In the genomic region with DNA sequence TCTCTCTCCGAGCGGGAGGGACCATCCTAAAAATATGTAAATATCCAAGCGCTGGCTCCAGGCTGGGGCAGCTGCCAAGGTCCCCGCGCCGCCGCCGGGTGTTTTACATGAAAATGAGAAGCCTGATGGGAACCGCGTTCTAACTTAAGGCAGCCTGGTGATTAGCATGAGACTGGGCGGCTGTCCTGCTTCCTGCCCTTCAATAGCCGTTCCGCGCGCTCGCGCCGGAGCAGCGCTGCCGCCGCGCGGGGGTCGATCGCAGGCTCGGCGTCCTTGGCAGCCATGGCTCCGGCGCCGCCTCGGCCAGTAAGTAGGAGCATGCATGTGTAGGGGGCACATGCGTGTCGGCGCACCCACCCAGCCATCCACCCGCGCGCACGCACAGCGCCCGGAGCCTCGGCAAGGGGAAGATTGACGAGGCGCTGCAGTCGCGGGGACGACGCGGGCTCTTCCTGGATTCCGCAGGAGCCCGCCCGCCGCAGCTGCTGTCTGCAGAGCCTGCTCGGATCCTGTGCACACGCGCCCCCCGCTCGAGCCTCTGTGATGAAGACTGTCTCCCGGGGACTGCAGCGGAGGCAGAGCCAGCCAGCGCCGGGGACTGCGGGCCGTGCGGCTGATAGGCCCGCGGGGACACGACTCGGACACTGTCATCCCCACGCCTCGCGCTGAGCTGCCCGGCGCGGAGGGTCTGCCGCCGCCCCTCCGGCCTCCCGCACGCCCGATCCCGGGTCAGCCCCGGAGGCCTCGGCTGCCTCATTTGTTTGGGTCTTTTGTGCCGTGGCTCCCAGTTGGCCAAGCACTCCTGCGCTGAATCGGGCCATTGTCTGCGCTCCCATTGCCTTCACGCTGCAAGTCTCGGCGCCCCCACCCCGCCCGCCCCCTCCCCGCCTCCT, we compare ENCODE assay signal across 9 cellular contexts. TPM values are rescaled to one million over a fixed set of nuclear protein-coding genes. Genes with fewer than 3 reads are reported as not detected.
DNase-seq lines count a peak whose midpoint lies in the region; ATAC-seq, FAIRE-seq and TF ChIP-seq lines count a peak whose summit lies in the region.
"Had no signal": no experiment of that assay in that cellular context is flagged by ENCODE, and none has a peak within 500 bp of the region (broad histone marks: within the 10 kb centered on the region; RNA-seq: fewer than 3 reads in every experiment).

No MANE protein-coding gene starts in this region.

- FAIRE-seq in frontal cortex (lab: Jason Lieb, UNC) = no peak

- no peaks in the 10 kb centered on the region for H3K4me1 ChIP-seq in CD4-positive, alpha-beta memory T cell (ENCODE audit: insufficient read depth, low read length)

- no peaks in the 10 kb centered on the region for H3F3A ChIP-seq in neural cell (ENCODE audit: insufficient read depth, low read length, poor library complexity, severe bottlenecking)

- H3K4me3 ChIP-seq in AG10803 (ENCODE audit: low read length) (peak overlapping the region; percentile 29), neural cell (ENCODE audit: low read length) (peak overlapping the region; percentile 92)
- no peak overlapping the region for H3K4me3 ChIP-seq in CD4-positive, alpha-beta memory T cell (ENCODE audit: low read length in 2 of 2)

- H3K9me2 ChIP-seq in neural cell (ENCODE audit: insufficient read depth, low read length) = no peaks in the 10 kb centered on the region

- peak overlapping the region; percentile 38 for H3K4me2 ChIP-seq in neural cell (ENCODE audit: low read length)

- H3K27me3 ChIP-seq in neural cell (ENCODE audit: insufficient read depth, low read depth, low read length) = no peaks in the 10 kb centered on the region
- H3K27me3 ChIP-seq in CD4-positive, alpha-beta memory T cell (ENCODE audit: insufficient read depth, low read length) = peaks cover 16% of the 10 kb centered on the region

- DNase-seq in AG10803 (ENCODE audit: low read depth) (peak; percentile 8), HPDE6-E6E7 (ENCODE audit: extremely low spot score) (peak; percentile 12), frontal cortex (ENCODE audit: low spot score in 2 of 2) (peak; percentile 65 to 85)
- peak; percentile 4 to 5 for DNase-seq in activated CD4-positive, alpha-beta T cell treated with anti-CD3 and anti-CD28 coated beads, Interleukin-2, amount 50 U/mL, for 48 hours
- DNase-seq in CD4-positive, alpha-beta memory T cell = no peak

- POLR2A ChIA-PET in CD4-positive, alpha-beta memory T cell (lab: Charles Lee; ENCODE audit: partially characterized antibody) = no interaction called here

- no peaks in the 10 kb centered on the region for H3K36me3 Mint-ChIP-seq in CD4-positive, alpha-beta memory T cell

- H3K9ac ChIP-seq in neural cell (ENCODE audit: low read length) = peak overlapping the region; percentile 97

- no peak for TF ChIP-seq RAD21 in neural cell (conservative IDR thresholded peaks at IDR 0.05)

- H3K9me3 Mint-ChIP-seq in CD4-positive, alpha-beta memory T cell = peaks cover 0 to 6% (median 1%) of the 10 kb centered on the region in 8 donors

- no peak overlapping the region for H3K27ac Mint-ChIP-seq in CD4-positive, alpha-beta memory T cell

- intact Hi-C loops in CD4-positive, alpha-beta memory T cell (cut with micrococcal nuclease) = no loop called here

- ATAC-seq in HG02840 (IDR thresholded peaks at IDR 0.05; ENCODE audit: low FRiP score, unreplicated experiment) = no peak
- no peak for ATAC-seq in HG02852 (IDR thresholded peaks at IDR 0.05; ENCODE audit: unreplicated experiment)

- H3K36me3 ChIP-seq in neural cell (ENCODE audit: insufficient read depth, low read length) = no peaks in the 10 kb centered on the region
- no peaks in the 10 kb centered on the region for H3K36me3 ChIP-seq in CD4-positive, alpha-beta memory T cell (ENCODE audit: insufficient read depth, low read length)

- H3K79me2 ChIP-seq in neural cell (replicated peaks; ENCODE audit: insufficient read depth, low read length) = peaks cover 45% of the 10 kb centered on the region

- H3K27me3 Mint-ChIP-seq in CD4-positive, alpha-beta memory T cell = peaks cover 37 to 39% of the 10 kb centered on the region in 2 donors

- H3K4me1 Mint-ChIP-seq in CD4-positive, alpha-beta memory T cell = peaks cover 2 to 7% (median 4%) of the 10 kb centered on the region in 4 donors

- H3K9me3 ChIP-seq in neural cell (ENCODE audit: low read length) = no peaks in the 10 kb centered on the region
- no peaks in the 10 kb centered on the region for H3K9me3 ChIP-seq in CD4-positive, alpha-beta memory T cell (ENCODE audit: control insufficient read depth in 1 of 2, low read length in 2 of 2)

- no peak for TF ChIP-seq CTCF in AG10803 (conservative IDR thresholded peaks at IDR 0.05; ENCODE audit: low read length)
- TF ChIP-seq CTCF in neural cell (IDR thresholded peaks at IDR 0.05; ENCODE audit: poor library complexity, severe bottlenecking) = no peak

- no peaks in the 10 kb centered on the region for H4K20me1 ChIP-seq in neural cell (ENCODE audit: insufficient read depth)

- H2AFZ ChIP-seq in neural cell (ENCODE audit: low read depth, low read length) = peak overlapping the region; percentile 46

- TF ChIP-seq EP300 in neural cell (conservative IDR thresholded peaks at IDR 0.05; ENCODE audit: poor library complexity, severe bottlenecking) = no peak

- peak overlapping the region in 2 of 8 donors; percentile 19 to 51 for H3K4me3 Mint-ChIP-seq in CD4-positive, alpha-beta memory T cell

- CTCF ChIA-PET in CD4-positive, alpha-beta memory T cell (lab: Charles Lee; ENCODE audit: partially characterized antibody) = no interaction called here

- peak overlapping the region; percentile 93 for H3K27ac ChIP-seq in neural cell (ENCODE audit: low read length)
- no peak overlapping the region for H3K27ac ChIP-seq in CD4-positive, alpha-beta memory T cell (ENCODE audit: low read depth, low read length)
- H3K27ac ChIP-seq: epithelial cell of prostate had no signal

TF ChIP-seq in neural cell, 6 proteins besides CTCF, POLR2A, EP300 and RAD21:
- TF ChIP-seq TAF1 (IDR thresholded peaks at IDR 0.05; ENCODE audit: low read depth) (peak; percentile 5), MXI1 (conservative IDR thresholded peaks at IDR 0.05; ENCODE audit: poor library complexity, severe bottlenecking) (peak; percentile 83), SMC3 (conservative IDR thresholded peaks at IDR 0.05; ENCODE audit: poor library complexity) (no peak), POLR2AphosphoS5 (IDR thresholded peaks at IDR 0.05) (peak; percentile 50), EZH2 (IDR thresholded peaks at IDR 0.05; ENCODE audit: borderline replicate concordance, insufficient read depth, low read length, poor library complexity, severe bottlenecking) (no peak)
- TF ChIP-seq, protein P1, sequence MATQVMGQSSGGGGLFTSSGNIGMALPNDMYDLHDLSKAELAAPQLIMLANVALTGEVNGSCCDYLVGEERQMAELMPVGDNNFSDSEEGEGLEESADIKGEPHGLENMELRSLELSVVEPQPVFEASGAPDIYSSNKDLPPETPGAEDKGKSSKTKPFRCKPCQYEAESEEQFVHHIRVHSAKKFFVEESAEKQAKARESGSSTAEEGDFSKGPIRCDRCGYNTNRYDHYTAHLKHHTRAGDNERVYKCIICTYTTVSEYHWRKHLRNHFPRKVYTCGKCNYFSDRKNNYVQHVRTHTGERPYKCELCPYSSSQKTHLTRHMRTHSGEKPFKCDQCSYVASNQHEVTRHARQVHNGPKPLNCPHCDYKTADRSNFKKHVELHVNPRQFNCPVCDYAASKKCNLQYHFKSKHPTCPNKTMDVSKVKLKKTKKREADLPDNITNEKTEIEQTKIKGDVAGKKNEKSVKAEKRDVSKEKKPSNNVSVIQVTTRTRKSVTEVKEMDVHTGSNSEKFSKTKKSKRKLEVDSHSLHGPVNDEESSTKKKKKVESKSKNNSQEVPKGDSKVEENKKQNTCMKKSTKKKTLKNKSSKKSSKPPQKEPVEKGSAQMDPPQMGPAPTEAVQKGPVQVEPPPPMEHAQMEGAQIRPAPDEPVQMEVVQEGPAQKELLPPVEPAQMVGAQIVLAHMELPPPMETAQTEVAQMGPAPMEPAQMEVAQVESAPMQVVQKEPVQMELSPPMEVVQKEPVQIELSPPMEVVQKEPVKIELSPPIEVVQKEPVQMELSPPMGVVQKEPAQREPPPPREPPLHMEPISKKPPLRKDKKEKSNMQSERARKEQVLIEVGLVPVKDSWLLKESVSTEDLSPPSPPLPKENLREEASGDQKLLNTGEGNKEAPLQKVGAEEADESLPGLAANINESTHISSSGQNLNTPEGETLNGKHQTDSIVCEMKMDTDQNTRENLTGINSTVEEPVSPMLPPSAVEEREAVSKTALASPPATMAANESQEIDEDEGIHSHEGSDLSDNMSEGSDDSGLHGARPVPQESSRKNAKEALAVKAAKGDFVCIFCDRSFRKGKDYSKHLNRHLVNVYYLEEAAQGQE (IDR thresholded peaks at IDR 0.05; ENCODE audit: borderline replicate concordance) = peak; percentile 76

RNA-seq across cellular contexts. Expression of a gene that starts 0.7 kb away (rescaled TPM):
- 35.1 TPM for total RNA-seq in frontal cortex
- polyA plus RNA-seq in neural cell = 26.1 and 28.5 TPM in 2 replicates
- 76.7 and 91.8 TPM in 2 replicates for polyA minus RNA-seq in neural cell
- not detected for total RNA-seq in CD4-positive, alpha-beta memory T cell
- not detected for polyA plus RNA-seq in CD4-positive, alpha-beta memory T cell

Comparison
In these comparisons a context has a peak if more than half of its experiments do, and no peak if none do; other contexts are left out.
1. DNase-seq: peak in AG10803 (single experiment), HPDE6-E6E7 (single experiment), activated CD4-positive, alpha-beta T cell treated with anti-CD3 and anti-CD28 coated beads, Interleukin-2, amount 50 U/mL, for 48 hours (2 of 2) and frontal cortex (2 of 2); none in CD4-positive, alpha-beta memory T cell (0 of 5).
2. H3K4me3 ChIP-seq: peak in AG10803 (single experiment) and neural cell (single experiment); none in CD4-positive, alpha-beta memory T cell (0 of 2).
3. RNA of a gene that starts 0.7 kb away (total RNA-seq): 35.1 TPM in frontal cortex (single experiment); not detected in CD4-positive, alpha-beta memory T cell; every median in the first group is over 10 times any median in the second.